1 cellular context compared by ENCODE assay signal in genomic region chr17:42051645-42052044, GRCh38.
TF ChIP-seq lines count a peak whose summit lies in the region.

No MANE protein-coding gene starts in this region.

TF ChIP-seq in HCT116, 20 proteins besides CTCF, POLR2A, EP300 and RAD21 (continued from another document):
- TF ChIP-seq CBX3 (IDR thresholded peaks at IDR 0.05; ENCODE audit: low read depth) (no peak), ZFX (IDR thresholded peaks at IDR 0.05) (no peak), JUND (IDR thresholded peaks at IDR 0.05) (no peak), FOSL1 (IDR thresholded peaks at IDR 0.05; ENCODE audit: low read depth) (no peak), REST (IDR thresholded peaks at IDR 0.05; ENCODE audit: low read depth) (no peak), CEBPB (IDR thresholded peaks at IDR 0.05; ENCODE audit: low read depth) (no peak), SP1 (IDR thresholded peaks at IDR 0.05; ENCODE audit: low read depth) (no peak)
